Comparison of ENCODE assay signal across 17 cellular contexts in the genomic region with DNA sequence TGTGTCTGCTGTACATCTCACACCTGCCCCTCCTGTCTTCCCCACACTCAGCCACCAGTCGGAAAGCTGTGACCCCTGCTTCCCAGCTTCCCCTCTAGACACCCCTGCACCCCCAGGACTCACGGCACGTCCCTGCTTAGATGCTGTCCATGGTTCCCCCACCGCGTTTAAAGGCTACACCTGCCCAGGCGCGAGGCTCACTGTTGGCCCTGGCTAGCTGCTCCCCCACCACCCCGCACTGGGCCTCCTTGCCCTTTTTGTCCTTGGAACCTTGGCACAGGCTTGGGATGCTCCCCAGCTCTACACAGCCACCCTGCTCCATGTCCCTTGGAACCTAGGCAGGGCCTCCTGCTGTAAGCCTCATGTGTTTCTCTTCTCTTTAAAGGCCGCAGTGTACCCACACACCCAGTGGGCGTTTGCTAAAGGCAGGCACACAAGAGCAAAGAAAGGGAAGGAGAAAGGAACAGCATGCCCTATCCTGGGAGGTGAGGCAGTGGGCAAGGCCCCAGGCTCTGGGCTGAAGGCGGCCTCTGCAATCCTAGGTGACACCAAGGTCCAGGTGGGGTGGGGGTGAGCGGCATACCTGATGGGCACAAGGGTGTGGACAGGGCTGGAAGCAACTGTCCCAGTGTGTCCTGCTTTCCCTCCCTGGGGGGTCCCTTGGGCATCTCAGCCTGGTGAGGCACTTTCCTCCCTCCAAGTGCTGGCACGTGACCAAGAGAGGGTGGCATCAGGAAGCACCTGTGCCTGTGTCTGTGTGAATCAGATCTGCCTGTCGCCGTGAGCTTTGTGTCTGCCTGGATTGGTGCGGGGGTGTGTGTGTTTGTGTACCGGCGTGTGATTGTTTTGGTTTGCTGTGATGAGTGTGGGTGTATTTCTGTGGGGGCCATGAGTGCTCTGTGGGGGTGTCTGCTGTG. TPM values are rescaled to one million over a fixed set of nuclear protein-coding genes. Genes with fewer than 3 reads are reported as not detected.
DNase-seq lines count a peak whose midpoint lies in the region; ATAC-seq and TF ChIP-seq lines count a peak whose summit lies in the region.
"Had no signal": no experiment of that assay in that cellular context is flagged by ENCODE, and none has a peak within 500 bp of the region (broad histone marks: within the 10 kb centered on the region; RNA-seq: fewer than 3 reads in every experiment).

No MANE protein-coding gene starts in this region.

- no peak for TF ChIP-seq CTCF in HEK293 (tag by site-specific recombination; IDR thresholded peaks at IDR 0.05)
- TF ChIP-seq CTCF in tibial nerve (IDR thresholded peaks at IDR 0.05) = no peak

- H3K36me3 ChIP-seq in HEK293 (ENCODE audit: control insufficient read depth in 2 of 2, insufficient read depth in 1 of 2, low read length in 2 of 2) = no peaks in the 10 kb centered on the region
- H3K36me3 ChIP-seq in tibial nerve = no peaks in the 10 kb centered on the region
- H3K36me3 ChIP-seq: breast epithelium had no signal

- no peak for ATAC-seq in HG03135 (IDR thresholded peaks at IDR 0.05; ENCODE audit: unreplicated experiment)
- ATAC-seq: natural killer cell treated with Interleukin-12 subunit alpha and Interleukin-12 subunit beta and Interleukin-15 and Interleukin-18, amount 100 ng/mL, for 72 hours had no signal

- no peak for TF ChIP-seq POLR2A in tibial nerve (IDR thresholded peaks at IDR 0.05)

- H3K4me3 ChIP-seq in HEK293 (ENCODE audit: low read depth, low read length) (no peak overlapping the region), tibial nerve (no peak overlapping the region)
- H3K4me3 ChIP-seq: breast epithelium had no signal

- H3K27me3 ChIP-seq in tibial nerve = no peaks in the 10 kb centered on the region
- H3K27me3 ChIP-seq: breast epithelium had no signal

- DNase-seq in NCI-H1436 treated with DMSO at 0.1 percent for 48 hours (lab: John Stamatoyannopoulos, UW) = peak; percentile 64
- DNase-seq in dermis blood vessel endothelial cell = peak; percentile 54
- DNase-seq in nucleus accumbens (lab: John Stamatoyannopoulos, UW) = peak in 35 of 56 donors; percentile 7 to 78 (median 37)
- DNase-seq in stimulated activated CD4-positive, alpha-beta T cell treated with anti-CD3 and anti-CD28 coated beads, Interleukin-1b, Interleukin-23, amount 100 ng/mL, for 48 hours = no peak
- no peak for DNase-seq in tibial nerve (ENCODE audit: low spot score in 2 of 2)
- DNase-seq: activated CD4-positive, alpha-beta T cell treated with anti-CD3 and anti-CD28 coated beads, Interleukin-2, amount 50 U/mL, for 4 hours; CD4-positive, alpha-beta memory T cell; IMR-90; kidney glomerular epithelial cell; NCI-H446 treated with DMSO at 0.1 percent for 48 hours; substantia nigra; T1000 had no signal

- WGBS in tibial nerve, 2 donors = 73 to 80% methylated on average over 15 to 18 of the region's 18 CpGs

- H3K4me1 ChIP-seq in HEK293 (ENCODE audit: control insufficient read depth, insufficient read depth, low read length) (no peaks in the 10 kb centered on the region), tibial nerve (no peaks in the 10 kb centered on the region)
- H3K4me1 ChIP-seq: breast epithelium had no signal

- no peak overlapping the region for H3K27ac ChIP-seq in HEK293 (ENCODE audit: extremely low read depth, low read depth, low read length)
- no peak overlapping the region for H3K27ac ChIP-seq in tibial nerve
- H3K27ac ChIP-seq: breast epithelium, RWPE1 had no signal

- H3K9me3 ChIP-seq in HEK293 (ENCODE audit: control insufficient read depth, insufficient read depth, low read depth, low read length) (no peaks in the 10 kb centered on the region), tibial nerve (no peaks in the 10 kb centered on the region)
- H3K9me3 ChIP-seq: breast epithelium had no signal

- CTCF ChIA-PET in HEK293 (lab: Yijun Ruan, JAX) = interaction anchor here (0.6 to 0.7 kb wide), 2 partner anchors 16 to 1021 kb away, joined by 3 to 6 read pairs; no protein-coding TSS in a partner anchor

- POLR2A ChIA-PET in HEK293 (lab: Yijun Ruan, JAX) = no interaction called here

- TF ChIP-seq EP300 in tibial nerve (IDR thresholded peaks at IDR 0.05) = no peak

TF ChIP-seq in HEK293, 187 proteins besides CTCF, POLR2A, EP300 and RAD21:
- no peak for TF ChIP-seq ZNF24 (tag by site-specific recombination; IDR thresholded peaks at IDR 0.05)
- peak; percentile 59; the same call in 1 of the 2 replicates for TF ChIP-seq GLIS1 (tag by site-specific recombination; IDR thresholded peaks at IDR 0.05)
- peak; percentile 99 for TF ChIP-seq EGR2 (tag by site-specific recombination; IDR thresholded peaks at IDR 0.05; ENCODE audit: low read depth)
- TF ChIP-seq ZFHX2 (tag by site-specific recombination; conservative IDR thresholded peaks at IDR 0.05) = peak; percentile 98
TF ChIP-seq in HEK293: peak in this region for 3.

RNA-seq across cellular contexts. Expression of gene TPRA1, which starts 54.4 kb away (rescaled TPM):
- total RNA-seq in dermis blood vessel endothelial cell (34.8 and 48.3 TPM in 2 replicates), tibial nerve (10 to 100 TPM; 50.3 to 75.3 (median 67.5) TPM)

Comparison
In these comparisons a context has a peak if more than half of its experiments do, and no peak if none do; other contexts are left out.
1. DNase-seq: peak in NCI-H1436 treated with DMSO at 0.1 percent for 48 hours (single experiment), dermis blood vessel endothelial cell (single experiment) and nucleus accumbens (35 of 56); none in stimulated activated CD4-positive, alpha-beta T cell treated with anti-CD3 and anti-CD28 coated beads, Interleukin-1b, Interleukin-23, amount 100 ng/mL, for 48 hours (single experiment) and tibial nerve (0 of 2).